17 cellular contexts compared by ENCODE assay signal in the genomic region with DNA sequence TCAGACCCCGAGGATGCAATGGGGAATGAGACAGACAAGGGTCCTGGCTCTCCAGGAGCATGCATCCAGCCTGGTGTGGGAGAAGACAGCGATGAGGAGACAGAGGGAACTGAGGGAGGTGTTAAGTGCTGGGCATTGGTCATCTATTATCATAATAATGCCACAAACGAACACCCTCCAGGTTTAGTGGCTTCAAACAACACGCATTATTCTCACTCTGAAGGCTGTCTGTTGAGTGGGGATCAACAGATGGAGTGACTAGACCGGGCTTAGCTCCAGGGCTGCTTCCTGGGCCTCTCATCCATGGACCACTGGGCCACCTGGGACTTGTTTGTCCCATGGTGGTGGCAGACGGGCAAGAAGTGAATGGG.
"Had no signal": no experiment of that assay in that cellular context is flagged by ENCODE, and none has a peak within 500 bp of the region (broad histone marks: within the 10 kb centered on the region; RNA-seq: fewer than 3 reads in every experiment).

No MANE protein-coding gene starts in this region.

- H3K4me3 Mint-ChIP-seq: activated CD4-positive, alpha-beta T cell treated with anti-CD3 and anti-CD28 coated beads, Interleukin-2, amount 10 ng/mL, durations not matched to agents 7 days and 5 days; central memory CD8-positive, alpha-beta T cell; natural killer cell treated with Interleukin-12 subunit alpha and Interleukin-12 subunit beta and Interleukin-15 and Interleukin-18, amount 100 ng/mL, for 72 hours had no signal

- H3K27ac ChIP-seq: lower lobe of right lung, spleen, thyroid gland had no signal

- H3K9me3 Mint-ChIP-seq: activated CD4-positive, alpha-beta T cell treated with anti-CD3 and anti-CD28 coated beads, Interleukin-2, amount 10 ng/mL, durations not matched to agents 7 days and 5 days; activated T-helper 2 cell treated with anti-CD3 and anti-CD28 coated beads, Interferon-gamma antibody, Interleukin-2, Interleukin-4, amounts not matched to agents 10 μg/mL and 5 μg/mL and 100 μg/mL, durations not matched to agents 14 hours and 24 hours and 36 hours; central memory CD8-positive, alpha-beta T cell; natural killer cell treated with Interleukin-12 subunit alpha and Interleukin-12 subunit beta and Interleukin-15 and Interleukin-18, amount 100 ng/mL, for 72 hours had no signal

- DNase-seq: activated CD4-positive, alpha-beta T cell treated with anti-CD3 and anti-CD28 coated beads, Interleukin-2, amount 10 ng/mL, durations not matched to agents 7 days and 5 days; activated naive CD4-positive, alpha-beta T cell treated with Interleukin-2 at 50 U/mL for 16 hours; activated T-cell treated with anti-CD3 and anti-CD28 coated beads for 4 hours; head of caudate nucleus; lower lobe of right lung; occipital lobe; retina; spleen; stimulated activated CD4-positive, alpha-beta T cell treated with anti-CD3 and anti-CD28 coated beads, Interleukin-4, amount 100 ng/mL, for 4 hours; stimulated activated naive CD4-positive, alpha-beta T cell treated with Interleukin-2 at 50 U/mL for 16 hours; T1000; thyroid gland had no signal

- H3K27ac Mint-ChIP-seq: natural killer cell treated with Interleukin-12 subunit alpha and Interleukin-12 subunit beta and Interleukin-15 and Interleukin-18, amount 100 ng/mL, for 72 hours had no signal

- H3K4me3 ChIP-seq: colonic mucosa, lower lobe of right lung, spleen, thyroid gland had no signal

- ATAC-seq: activated CD4-positive, CD25-positive, alpha-beta regulatory T cell treated with anti-CD3 and anti-CD28 coated beads, Interleukin-2, amount 50 U/mL, for 24 hours; lower lobe of right lung; natural killer cell treated with Interleukin-12 subunit alpha and Interleukin-12 subunit beta and Interleukin-15 and Interleukin-18, amount 100 ng/mL, for 72 hours had no signal

- H3K9me3 ChIP-seq: colonic mucosa, lower lobe of right lung, spleen, thyroid gland had no signal

- H3K27me3 Mint-ChIP-seq: activated CD4-positive, alpha-beta T cell treated with anti-CD3 and anti-CD28 coated beads, Interleukin-2, amount 10 ng/mL, durations not matched to agents 7 days and 5 days; central memory CD8-positive, alpha-beta T cell; natural killer cell treated with Interleukin-12 subunit alpha and Interleukin-12 subunit beta and Interleukin-15 and Interleukin-18, amount 100 ng/mL, for 72 hours had no signal

- H3K27me3 ChIP-seq: colonic mucosa, spleen, thyroid gland had no signal

- H3K36me3 ChIP-seq: colonic mucosa, lower lobe of right lung, thyroid gland had no signal

- H3K36me3 Mint-ChIP-seq: natural killer cell treated with Interleukin-12 subunit alpha and Interleukin-12 subunit beta and Interleukin-15 and Interleukin-18, amount 100 ng/mL, for 72 hours had no signal
